In genomic region chr17:28466001-28466400, GRCh38 we compare ENCODE assay signal across 21 cellular contexts. TPM values are rescaled to one million over a fixed set of nuclear protein-coding genes. Genes with fewer than 3 reads are reported as not detected.
"Had no signal": no experiment of that assay in that cellular context is flagged by ENCODE, and none has a peak within 500 bp of the region (broad histone marks: within the 10 kb centered on the region; RNA-seq: fewer than 3 reads in every experiment).

No MANE protein-coding gene starts in this region.

- DNase-seq: activated CD4-positive, alpha-beta memory T cell treated with anti-CD3 and anti-CD28 coated beads for 36 hours; activated CD4-positive, alpha-beta T cell treated with anti-CD3 and anti-CD28 coated beads for 4 hours; activated naive CD4-positive, alpha-beta T cell treated with anti-CD3 and anti-CD28 coated beads for 36 hours; activated T-cell treated with anti-CD3 and anti-CD28 coated beads, Interleukin-2, amount 50 U/mL, for 4 hours; anterior cingulate cortex; cerebellar nuclear complex; effector CD8-positive, alpha-beta T cell; esophagus squamous epithelium; lower lobe of right lung; midbrain; occipital lobe; stimulated activated CD4-positive, alpha-beta T cell treated with anti-CD3 and anti-CD28 coated beads, Interleukin-2, amount 100 ng/mL, for 48 hours; SW 1271 had no signal

- H3K9me3 ChIP-seq: esophagus squamous epithelium, lower lobe of right lung, tibial nerve had no signal

- H3K27ac Mint-ChIP-seq: activated CD4-positive, alpha-beta memory T cell treated with anti-CD3 and anti-CD28 coated beads for 36 hours; activated naive CD4-positive, alpha-beta T cell treated with anti-CD3 and anti-CD28 coated beads for 36 hours; nephron; stimulated activated naive CD8-positive, alpha-beta T cell treated with anti-CD3 and anti-CD28 coated beads, Interleukin-15, Interleukin-2, amounts not matched to agents 100 ng/mL and 50 ng/mL, for 24 hours had no signal

- ATAC-seq: activated T-cell treated with anti-CD3 and anti-CD28 coated beads, Interleukin-2, amount 50 U/mL, for 4 hours had no signal

- H3K4me1 ChIP-seq: esophagus squamous epithelium, tibial nerve had no signal

- H3K36me3 Mint-ChIP-seq: activated CD4-positive, alpha-beta memory T cell treated with anti-CD3 and anti-CD28 coated beads for 36 hours had no signal

- H3K4me3 ChIP-seq: esophagus squamous epithelium, lower lobe of right lung, tibial nerve had no signal

- H3K4me3 Mint-ChIP-seq: activated CD4-positive, alpha-beta memory T cell treated with anti-CD3 and anti-CD28 coated beads for 36 hours; activated naive CD4-positive, alpha-beta T cell treated with anti-CD3 and anti-CD28 coated beads for 36 hours; activated T-cell treated with anti-CD3 and anti-CD28 coated beads, Interleukin-2, amount 50 U/mL, for 4 hours; nephron; stimulated activated naive CD8-positive, alpha-beta T cell treated with anti-CD3 and anti-CD28 coated beads, Interleukin-15, Interleukin-2, amounts not matched to agents 100 ng/mL and 50 ng/mL, for 24 hours had no signal

- H3K9me3 Mint-ChIP-seq: activated CD4-positive, alpha-beta memory T cell treated with anti-CD3 and anti-CD28 coated beads for 36 hours; activated naive CD4-positive, alpha-beta T cell treated with anti-CD3 and anti-CD28 coated beads for 36 hours; activated T-cell treated with anti-CD3 and anti-CD28 coated beads, Interleukin-2, amount 50 U/mL, for 4 hours; nephron; stimulated activated naive CD8-positive, alpha-beta T cell treated with anti-CD3 and anti-CD28 coated beads, Interleukin-15, Interleukin-2, amounts not matched to agents 100 ng/mL and 50 ng/mL, for 24 hours had no signal

- H3K36me3 ChIP-seq: brain microvascular endothelial cell, esophagus squamous epithelium, lower lobe of right lung, tibial nerve had no signal

- H3K27ac ChIP-seq: brain microvascular endothelial cell, esophagus squamous epithelium, lower lobe of right lung, tibial nerve had no signal

RNA-seq across cellular contexts. Expression of gene SLC13A2, which starts 7.4 kb away (rescaled TPM):
- total RNA-seq: activated CD4-positive, alpha-beta memory T cell treated with anti-CD3 and anti-CD28 coated beads for 36 hours; activated naive CD4-positive, alpha-beta T cell treated with anti-CD3 and anti-CD28 coated beads for 36 hours; activated T-cell treated with anti-CD3 and anti-CD28 coated beads, Interleukin-2, amount 50 U/mL, for 4 hours; esophagus squamous epithelium; fibroblast of villous mesenchyme; lower lobe of right lung; occipital lobe; skeletal muscle tissue; T-helper 2 cell treated with Interferon-gamma antibody and Interleukin-4, amounts not matched to agents 100 ng/mL and 5 ng/mL, for 36 hours; tibial nerve had no signal

RNA-seq across cellular contexts. Expression of gene FOXN1, which starts 40.1 kb away (rescaled TPM):
- total RNA-seq: activated CD4-positive, alpha-beta memory T cell treated with anti-CD3 and anti-CD28 coated beads for 36 hours; activated naive CD4-positive, alpha-beta T cell treated with anti-CD3 and anti-CD28 coated beads for 36 hours; activated T-cell treated with anti-CD3 and anti-CD28 coated beads, Interleukin-2, amount 50 U/mL, for 4 hours; fibroblast of villous mesenchyme; occipital lobe; posterior vena cava; skeletal muscle tissue; T-helper 2 cell treated with Interferon-gamma antibody and Interleukin-4, amounts not matched to agents 100 ng/mL and 5 ng/mL, for 36 hours; tibial nerve had no signal
